Comparison of ENCODE assay signal across 33 cellular contexts in genomic region chrX:153417637-153418036, GRCh38. TPM values are rescaled to one million over a fixed set of nuclear protein-coding genes. Genes with fewer than 3 reads are reported as not detected.
"Had no signal": no experiment of that assay in that cellular context is flagged by ENCODE, and none has a peak within 500 bp of the region (broad histone marks: within the 10 kb centered on the region; RNA-seq: fewer than 3 reads in every experiment).

No MANE protein-coding gene starts in this region.

- H3K36me3 ChIP-seq: neural progenitor cell, pancreas, suprapubic skin, tibial artery, transverse colon, upper lobe of right lung, uterus had no signal

- H3K27me3 Mint-ChIP-seq: natural killer cell treated with Interleukin-12 subunit alpha and Interleukin-12 subunit beta and Interleukin-15 and Interleukin-18, amount 100 ng/mL, for 72 hours; stimulated activated memory B cell treated with anti-CD40 and anti-IgM and Interleukin-4, amounts not matched to agents 10 μg/mL and 1 μg/mL and 100 μg/mL, for 72 hours; stimulated activated naive CD8-positive, alpha-beta T cell treated with anti-CD3 and anti-CD28 coated beads, Interleukin-15, amount 100 ng/mL, for 72 hours had no signal

- H3K27me3 ChIP-seq: neural progenitor cell, spleen, suprapubic skin, testis, transverse colon, upper lobe of right lung, uterus had no signal

- H3K4me3 ChIP-seq: neural progenitor cell, pancreas, psoas muscle, skin epidermis, smooth muscle cell, spleen, suprapubic skin, testis, tibial artery, transverse colon, upper lobe of right lung, uterus had no signal

- H3K9ac ChIP-seq: neural progenitor cell had no signal

- H3K4me3 Mint-ChIP-seq: naive thymus-derived CD8-positive, alpha-beta T cell; natural killer cell treated with Interleukin-12 subunit alpha and Interleukin-12 subunit beta and Interleukin-15 and Interleukin-18, amount 100 ng/mL, for 72 hours; neural progenitor cell; stimulated activated memory B cell treated with anti-CD40 and anti-IgM and Interleukin-4, amounts not matched to agents 10 μg/mL and 1 μg/mL and 100 μg/mL, for 72 hours; stimulated activated naive CD8-positive, alpha-beta T cell treated with anti-CD3 and anti-CD28 coated beads, Interleukin-15, amount 100 ng/mL, for 72 hours; type B pancreatic cell had no signal

- H3K36me3 Mint-ChIP-seq: naive B cell; naive thymus-derived CD8-positive, alpha-beta T cell; natural killer cell treated with Interleukin-12 subunit alpha and Interleukin-12 subunit beta and Interleukin-15 and Interleukin-18, amount 100 ng/mL, for 72 hours; neural progenitor cell; type B pancreatic cell had no signal

- H2AFZ ChIP-seq: neural progenitor cell had no signal

- H3K4me1 ChIP-seq: neural progenitor cell, pancreas, psoas muscle, testis, tibial artery, transverse colon, upper lobe of right lung, uterus had no signal

- H3K27ac ChIP-seq: neural progenitor cell, pancreas, psoas muscle, skin epidermis, spleen, suprapubic skin, testis, tibial artery, transverse colon, upper lobe of right lung, uterus had no signal

- H3K9me3 Mint-ChIP-seq: naive thymus-derived CD8-positive, alpha-beta T cell; natural killer cell treated with Interleukin-12 subunit alpha and Interleukin-12 subunit beta and Interleukin-15 and Interleukin-18, amount 100 ng/mL, for 72 hours; stimulated activated memory B cell treated with anti-CD40 and anti-IgM and Interleukin-4, amounts not matched to agents 10 μg/mL and 1 μg/mL and 100 μg/mL, for 72 hours; stimulated activated naive CD8-positive, alpha-beta T cell treated with anti-CD3 and anti-CD28 coated beads, Interleukin-15, amount 100 ng/mL, for 72 hours; type B pancreatic cell had no signal

- H3K4me2 ChIP-seq: neural progenitor cell, smooth muscle cell had no signal

- DNase-seq: naive B cell; naive thymus-derived CD8-positive, alpha-beta T cell; occipital lobe; pancreas; psoas muscle; spleen; stimulated activated CD4-positive, alpha-beta T cell treated with anti-CD3 and anti-CD28 coated beads, Interleukin-12 subunit alpha, Interleukin-12 subunit beta, amount 100 ng/mL, for 4 hours; stimulated activated CD4-positive, alpha-beta T cell treated with anti-CD3 and anti-CD28 coated beads, Interleukin-1b, Interleukin-23, amount 100 ng/mL, for 48 hours; stimulated activated CD4-positive, alpha-beta T cell treated with anti-CD3 and anti-CD28 coated beads, Interleukin-4, amount 100 ng/mL, for 1 hour; stimulated activated CD4-positive, alpha-beta T cell treated with anti-CD3 and anti-CD28 coated beads, Interleukin-4, amount 100 ng/mL, for 4 hours; stimulated activated CD8-positive, alpha-beta memory T cell treated with anti-CD3 and anti-CD28 coated beads, Interleukin-4, amount 100 ng/mL, for 48 hours; stimulated activated naive CD4-positive, alpha-beta T cell; stimulated activated naive CD8-positive, alpha-beta T cell treated with anti-CD3 and anti-CD28 coated beads, Interleukin-15, amount 100 ng/mL, for 72 hours; stimulated activated naive CD8-positive, alpha-beta T cell treated with anti-CD3 and anti-CD28 coated beads, Interleukin-15, Interleukin-2, amounts not matched to agents 100 U/mL and 50 U/mL, for 24 hours; substantia nigra; testis; tibial artery; transverse colon; upper lobe of right lung; uterus had no signal

- FAIRE-seq: pancreas had no signal

- ATAC-seq: naive thymus-derived CD8-positive, alpha-beta T cell; natural killer cell treated with Interleukin-12 subunit alpha and Interleukin-12 subunit beta and Interleukin-15 and Interleukin-18, amount 100 ng/mL, for 72 hours; pancreas; sciatic nerve; stimulated activated memory B cell treated with anti-CD40 and anti-IgM and Interleukin-4, amounts not matched to agents 10 μg/mL and 1 μg/mL and 100 μg/mL, for 72 hours; stimulated activated naive CD8-positive, alpha-beta T cell treated with anti-CD3 and anti-CD28 coated beads, Interleukin-15, amount 100 ng/mL, for 72 hours; stimulated activated naive CD8-positive, alpha-beta T cell treated with anti-CD3 and anti-CD28 coated beads, Interleukin-15, Interleukin-2, amounts not matched to agents 100 U/mL and 50 U/mL, for 24 hours had no signal

- H3K27ac Mint-ChIP-seq: natural killer cell treated with Interleukin-12 subunit alpha and Interleukin-12 subunit beta and Interleukin-15 and Interleukin-18, amount 100 ng/mL, for 72 hours; neural progenitor cell; progenitor cell of endocrine pancreas; stimulated activated memory B cell treated with anti-CD40 and anti-IgM and Interleukin-4, amounts not matched to agents 10 μg/mL and 1 μg/mL and 100 μg/mL, for 72 hours; type B pancreatic cell had no signal

- H3K9me3 ChIP-seq: pancreas, psoas muscle, spleen, suprapubic skin, testis, transverse colon, upper lobe of right lung, uterus had no signal

RNA-seq across cellular contexts. Expression of gene ZFP92, which starts 6.4 kb away (rescaled TPM):
- polyA plus RNA-seq: neural cell had no signal

RNA-seq across cellular contexts. Expression of gene PNMA6E, which starts 16.5 kb away (rescaled TPM):
- total RNA-seq: naive thymus-derived CD8-positive, alpha-beta T cell; natural killer cell treated with Interleukin-12 subunit alpha and Interleukin-12 subunit beta and Interleukin-15 and Interleukin-18, amount 100 ng/mL, for 72 hours; occipital lobe; osteocyte; pancreas; progenitor cell of endocrine pancreas; psoas muscle; right cardiac atrium; sciatic nerve; smooth muscle cell; spleen; transverse colon; urinary bladder; uterus had no signal
- polyA plus RNA-seq: naive thymus-derived CD8-positive, alpha-beta T cell; neural cell; pancreas; psoas muscle; right cardiac atrium; smooth muscle cell; spleen; urinary bladder had no signal

RNA-seq across cellular contexts. Expression of gene TREX2, which starts 28.2 kb away (rescaled TPM):
- total RNA-seq: occipital lobe had no signal
- polyA plus RNA-seq: neural cell had no signal
